ENCODE assay signal across 13 cellular contexts in genomic region chr1:39190096-39190495, GRCh38. TPM values are rescaled to one million over a fixed set of nuclear protein-coding genes. Genes with fewer than 3 reads are reported as not detected.
DNase-seq lines count a peak whose midpoint lies in the region; ATAC-seq, FAIRE-seq and TF ChIP-seq lines count a peak whose summit lies in the region.
"Had no signal": no experiment of that assay in that cellular context is flagged by ENCODE, and none has a peak within 500 bp of the region (broad histone marks: within the 10 kb centered on the region; RNA-seq: fewer than 3 reads in every experiment).

No MANE protein-coding gene starts in this region.

- H3K4me1 ChIP-seq in K562 (replicated peaks in 1 of 2; ENCODE audit: control insufficient read depth in 2 of 2, insufficient read depth in 2 of 2, low read length in 2 of 2): peaks cover 17 to 34% of the 10 kb centered on the region in 2 experiments

- H3K4me3 ChIP-seq in K562: no peak overlapping the region
- H3K4me3 ChIP-seq: MG63 had no signal

- no peaks in the 10 kb centered on the region for H3K9me3 ChIP-seq in K562 (replicated peaks; ENCODE audit: control insufficient read depth, insufficient read depth, low read depth, low read length)
- H3K9me3 ChIP-seq: MG63 had no signal

- no TSS peak for BruUV-seq in K562 (replicated peaks; lab: Mats Ljungman, UMichigan)

- no peaks in the 10 kb centered on the region for H3K9me3 Mint-ChIP-seq in stimulated activated naive CD8-positive, alpha-beta T cell treated with anti-CD3 and anti-CD28 coated beads, Interleukin-15, Interleukin-2, amounts not matched to agents 100 ng/mL and 50 ng/mL, for 24 hours
- H3K9me3 Mint-ChIP-seq in nephron: no peaks in the 10 kb centered on the region

- TF ChIP-seq CTCF in K562 (IDR thresholded peaks at IDR 0.05 in 2 of 3, conservative IDR thresholded peaks at IDR 0.05 in 1 of 3; ENCODE audit: insufficient read depth in 2 of 3, low read depth in 1 of 3, low read length in 3 of 3): no peak
- no peak for TF ChIP-seq CTCF in nephron (IDR thresholded peaks at IDR 0.05; ENCODE audit: unreplicated experiment in 3 of 3)

- TF ChIP-seq RAD21 in K562 (CRISPR knock-in tag; conservative IDR thresholded peaks at IDR 0.05 in 1 of 2, IDR thresholded peaks at IDR 0.05 in 1 of 2): no peak

- DNase-seq in stimulated activated naive CD8-positive, alpha-beta T cell treated with anti-CD3 and anti-CD28 coated beads, Interleukin-15, Interleukin-2, amounts not matched to agents 100 U/mL and 50 U/mL, for 24 hours: no peak
- DNase-seq in K562 (ENCODE audit: extremely low read depth in 1 of 4, low spot score in 3 of 4) (no peak), NCI-H2227 (lab: John Stamatoyannopoulos, UW; ENCODE audit: unreplicated experiment) (no peak), cerebellar cortex (ENCODE audit: low spot score) (no peak)
- no peak for DNase-seq in stimulated activated CD4-positive, alpha-beta T cell treated with anti-CD3 and anti-CD28 coated beads, Interleukin-15, amount 100 ng/mL, for 24 hours
- DNase-seq: activated CD4-positive, alpha-beta T cell treated with anti-CD3 and anti-CD28 coated beads for 4 hours; activated naive CD4-positive, alpha-beta T cell treated with Interleukin-2 at 50 U/mL for 16 hours; MG63; NCI-H2081 treated with DMSO at 0.1 percent for 48 hours had no signal

- peaks cover 29% of the 10 kb centered on the region; the same call in 2 of the 3 replicates for H3K79me2 ChIP-seq in K562 (ENCODE audit: control insufficient read depth, insufficient read depth, low read length)

- no peaks in the 10 kb centered on the region for H3K36me3 ChIP-seq in K562 (ENCODE audit: control insufficient read depth, insufficient read depth, low read length)
- H3K36me3 ChIP-seq: MG63 had no signal

- peaks cover 92% of the 10 kb centered on the region for H3K4me1 Mint-ChIP-seq in stimulated activated naive CD8-positive, alpha-beta T cell treated with anti-CD3 and anti-CD28 coated beads, Interleukin-15, Interleukin-2, amounts not matched to agents 100 ng/mL and 50 ng/mL, for 24 hours (ENCODE audit: low read depth)
- H3K4me1 Mint-ChIP-seq in nephron: peaks cover 66% of the 10 kb centered on the region

- TF ChIP-seq POLR2A in K562 (conservative IDR thresholded peaks at IDR 0.05): no peak

- no peak overlapping the region for H3K4me2 ChIP-seq in K562 (ENCODE audit: insufficient read depth, low read length)

- H3K4me3 Mint-ChIP-seq in stimulated activated naive CD8-positive, alpha-beta T cell treated with anti-CD3 and anti-CD28 coated beads, Interleukin-15, Interleukin-2, amounts not matched to agents 100 ng/mL and 50 ng/mL, for 24 hours: no peak overlapping the region
- H3K4me3 Mint-ChIP-seq in nephron: no peak overlapping the region

- CTCF ChIA-PET in K562 (lab: Yijun Ruan, JAX; ENCODE audit: low intra/inter-chr PET ratio): interaction anchor here (1.0 kb wide), 1 partner anchor 60 kb away, joined by 3 read pairs; no protein-coding TSS in a partner anchor

- no peaks in the 10 kb centered on the region for H3K27me3 Mint-ChIP-seq in stimulated activated naive CD8-positive, alpha-beta T cell treated with anti-CD3 and anti-CD28 coated beads, Interleukin-15, Interleukin-2, amounts not matched to agents 100 ng/mL and 50 ng/mL, for 24 hours
- no peaks in the 10 kb centered on the region for H3K27me3 Mint-ChIP-seq in nephron (ENCODE audit: low read depth)

- no peak for TF ChIP-seq EP300 in K562 (IDR thresholded peaks at IDR 0.05; ENCODE audit: low read length)

- no peaks in the 10 kb centered on the region for H3K27me3 ChIP-seq in K562 (ENCODE audit: control insufficient read depth in 2 of 2, insufficient read depth in 2 of 2, low read length in 2 of 2)
- H3K27me3 ChIP-seq: MG63 had no signal

- POLR2A ChIA-PET in K562 (lab: Yijun Ruan, JAX): interaction anchor here (1.1 kb wide), 1 partner anchor 38 kb away, joined by 3 read pairs; no protein-coding TSS in a partner anchor

- peak; percentile 29 for FAIRE-seq in K562 (lab: Jason Lieb, UNC)

- H3K27ac ChIP-seq in K562 (ENCODE audit: extremely low read depth, low read depth, low read length): peak overlapping the region; percentile 56; the same call in 1 of the 3 replicates
- H3K27ac ChIP-seq: C4-2B had no signal

- H3K36me3 Mint-ChIP-seq in stimulated activated naive CD8-positive, alpha-beta T cell treated with anti-CD3 and anti-CD28 coated beads, Interleukin-15, Interleukin-2, amounts not matched to agents 100 ng/mL and 50 ng/mL, for 24 hours (ENCODE audit: low read depth): no peaks in the 10 kb centered on the region
- no peaks in the 10 kb centered on the region for H3K36me3 Mint-ChIP-seq in nephron (ENCODE audit: low read depth)

- H3K27ac Mint-ChIP-seq in stimulated activated naive CD8-positive, alpha-beta T cell treated with anti-CD3 and anti-CD28 coated beads, Interleukin-15, Interleukin-2, amounts not matched to agents 100 ng/mL and 50 ng/mL, for 24 hours: peak overlapping the region; percentile 96
- peak overlapping the region in 2 of 3 experiments; percentile 21 to 59 for H3K27ac Mint-ChIP-seq in nephron

- 0 out of 2 replicates have a peak, but pooled peaks cover 3% of the 10 kb centered on the region for H4K20me1 ChIP-seq in K562 (replicated peaks; ENCODE audit: control insufficient read depth, insufficient read depth, low read length)

- no peaks in the 10 kb centered on the region for H3K9me1 ChIP-seq in K562 (ENCODE audit: control insufficient read depth, insufficient read depth, low read length)

- intact Hi-C loops in K562 (cut with micrococcal nuclease): loop anchor here (5.0 to 10.0 kb wide), 2 partner anchors 215 to 347 kb away; no protein-coding TSS in a partner anchor

- H3K9ac ChIP-seq in K562 (ENCODE audit: insufficient read depth in 1 of 2, low read depth in 2 of 2, low read length in 2 of 2): no peak overlapping the region

- H2AFZ ChIP-seq in K562 (ENCODE audit: low read depth, low read length): no peak overlapping the region

- in situ Hi-C loops in K562 (cut with MboI): no loop called here

- no peak for ATAC-seq in stimulated activated naive CD8-positive, alpha-beta T cell treated with anti-CD3 and anti-CD28 coated beads, Interleukin-15, Interleukin-2, amounts not matched to agents 100 U/mL and 50 U/mL, for 24 hours
- ATAC-seq in K562 (no peak), HG03342 (IDR thresholded peaks at IDR 0.05; ENCODE audit: unreplicated experiment) (no peak)

- WGBS in K562 (ENCODE audit: insufficient coverage, low coverage, missing lambda C conversion rate): 47% methylated on average over 3 of the region's 3 CpGs

TF ChIP-seq in K562, 482 proteins besides CTCF, POLR2A, EP300 and RAD21 (continues in another document):
- TF ChIP-seq ZNF512 (tag; IDR thresholded peaks at IDR 0.05) (peak; percentile 95), ZNF586 (CRISPR knock-in tag; conservative IDR thresholded peaks at IDR 0.05) (no peak), ETS2 (tag; IDR thresholded peaks at IDR 0.05; ENCODE audit: borderline replicate concordance, poor library complexity, severe bottlenecking) (no peak), THAP7 (CRISPR knock-in tag; IDR thresholded peaks at IDR 0.05) (no peak), PURB (CRISPR knock-in tag; IDR thresholded peaks at IDR 0.05; ENCODE audit: low read depth) (no peak), ESRRB (CRISPR knock-in tag; IDR thresholded peaks at IDR 0.05; ENCODE audit: borderline replicate concordance) (no peak), EHMT2 (IDR thresholded peaks at IDR 0.05) (0 out of 2 replicates have a peak, but pooled peaks have one; percentile 26), ZBTB17 (CRISPR knock-in tag; IDR thresholded peaks at IDR 0.05) (no peak), ZFP36 (IDR thresholded peaks at IDR 0.05; ENCODE audit: low read depth, low read length, partially characterized antibody) (no peak), ZNF445 (CRISPR knock-in tag; IDR thresholded peaks at IDR 0.05; ENCODE audit: low read depth) (no peak), RHOXF2B (CRISPR knock-in tag; conservative IDR thresholded peaks at IDR 0.05) (no peak), FOXK1 (CRISPR knock-in tag; IDR thresholded peaks at IDR 0.05; ENCODE audit: borderline replicate concordance) (no peak), TSC22D4 (tag; IDR thresholded peaks at IDR 0.05) (no peak)

RNA-seq across cellular contexts. Expression of gene MACF1, which starts 14.4 kb away (rescaled TPM):
- 567 and 1,155 TPM in 2 replicates for total RNA-seq in K562 (2011; cell fraction: chromatin; rRNA removed; ENCODE audit: low replicate concordance)
- 256 and 329 TPM in 2 replicates for total RNA-seq in K562 (2011; cell fraction: nucleolus; rRNA removed)
- 400 and 459 TPM in 2 replicates for total RNA-seq in K562 (2011; cell fraction: nucleoplasm; rRNA removed)
- total RNA-seq in K562 (2014; rRNA removed): 147 and 152 TPM in 2 replicates
- 149 and 159 TPM in 2 replicates for total RNA-seq in K562 (2014; rRNA removed; fragmentation: Illumina TruSeq; extraction: Trizol)
- 223 and 232 TPM in 2 replicates for total RNA-seq in K562 (2015; rRNA removed; fragmentation: Illumina TruSeq; extraction: Trizol)
- total RNA-seq in K562 (2021): 175 and 200 TPM in 2 replicates
- 71.6 and 72.1 TPM in 2 replicates for polyA plus RNA-seq in K562 (2011; rRNA removed)
- polyA plus RNA-seq in K562 (2011; cell fraction: cytosol; rRNA removed): 35.7 and 47.7 TPM in 2 replicates
- 255 and 292 TPM in 2 replicates for polyA plus RNA-seq in K562 (2011; cell fraction: nucleus; rRNA removed)
- 97.8 and 152 TPM in 2 replicates for polyA plus RNA-seq in K562 (2012)
- polyA plus RNA-seq in K562 (2014; fragmentation: Illumina TruSeq; extraction: Trizol): 99.7 and 112 TPM in 2 replicates
- polyA plus RNA-seq in K562 (2014; fragmentation: Nextera tagmentation; extraction: Ambion mirVana): 10 to 100 TPM; 13.2 to 21.2 TPM
- 86.1 and 96.3 TPM in 2 replicates for polyA plus RNA-seq in K562 (2014; rRNA removed)
- polyA minus RNA-seq in K562 (2011; rRNA and poly(A)+ RNA removed): 480 TPM in 2 replicates
- polyA minus RNA-seq in K562 (2011; cell fraction: cytosol; rRNA and poly(A)+ RNA removed): 137 and 164 TPM in 2 replicates
- polyA minus RNA-seq in K562 (2011; cell fraction: nucleus; rRNA and poly(A)+ RNA removed): 348 and 753 TPM in 2 replicates
